ENCODE assay signal across 15 cellular contexts in genomic region chr4:21476753-21477152, GRCh38.
DNase-seq lines count a peak whose midpoint lies in the region; ATAC-seq, FAIRE-seq and TF ChIP-seq lines count a peak whose summit lies in the region.
"Had no signal": no experiment of that assay in that cellular context is flagged by ENCODE, and none has a peak within 500 bp of the region (broad histone marks: within the 10 kb centered on the region; RNA-seq: fewer than 3 reads in every experiment).

No MANE protein-coding gene starts in this region.

- H2AFZ ChIP-seq in DND-41 (ENCODE audit: low read depth, low read length): no peak overlapping the region

- no peaks in the 10 kb centered on the region for H3K4me1 ChIP-seq in DND-41 (ENCODE audit: insufficient read depth, low read length)

- no peaks in the 10 kb centered on the region for H3K79me2 ChIP-seq in DND-41 (ENCODE audit: insufficient read depth, low read length)

- H3K27ac ChIP-seq in DND-41 (ENCODE audit: low read length): no peak overlapping the region

- no peak for TF ChIP-seq CTCF in DND-41 (IDR thresholded peaks at IDR 0.05; ENCODE audit: borderline replicate concordance, extremely low read depth, low read length, poor library complexity, severe bottlenecking)
- TF ChIP-seq CTCF in bronchial epithelial cell (IDR thresholded peaks at IDR 0.05; ENCODE audit: insufficient read depth, low read length, severe bottlenecking): no peak
- no peak for TF ChIP-seq CTCF in HFFc6 (IDR thresholded peaks at IDR 0.05)

- no peak for ATAC-seq in DND-41 (ENCODE audit: insufficient read depth, low read depth)
- ATAC-seq in HG03439 (IDR thresholded peaks at IDR 0.05; ENCODE audit: unreplicated experiment): no peak
- ATAC-seq in GM21717 (IDR thresholded peaks at IDR 0.05; ENCODE audit: unreplicated experiment): no peak
- ATAC-seq: left cardiac atrium had no signal

- no peaks in the 10 kb centered on the region for H3K27me3 ChIP-seq in DND-41 (ENCODE audit: insufficient read depth, low read length, poor library complexity)
- no peaks in the 10 kb centered on the region for H3K27me3 ChIP-seq in bronchial epithelial cell (ENCODE audit: control insufficient read depth, insufficient read depth, low read length)

- no peaks in the 10 kb centered on the region for H3K9me3 ChIP-seq in DND-41 (ENCODE audit: insufficient read depth, low read length, severe bottlenecking)

- H3K4me2 ChIP-seq in DND-41 (ENCODE audit: insufficient read depth, low read length): no peak overlapping the region

- no peaks in the 10 kb centered on the region; the same call in 1 of the 2 replicates for H3K27me3 Mint-ChIP-seq in HFFc6 (ENCODE audit: insufficient read depth)

- H4K20me1 ChIP-seq in DND-41 (ENCODE audit: insufficient read depth, low read length): no peaks in the 10 kb centered on the region

- no peaks in the 10 kb centered on the region; the same call in 1 of the 2 replicates for H3K9me3 Mint-ChIP-seq in HFFc6

- no peaks in the 10 kb centered on the region for H3K36me3 Mint-ChIP-seq in HFFc6 (ENCODE audit: low read depth)

- DNase-seq in DND-41: peak; percentile 4
- peak; percentile 1 for DNase-seq in LHCN-M2 (ENCODE audit: low read depth)
- DNase-seq in bronchial epithelial cell (ENCODE audit: low read depth): peak; percentile 13
- peak; percentile 80 for DNase-seq in islet precursor cell
- no peak for DNase-seq in HFFc6
- no peak for DNase-seq in NCI-H1048 (lab: John Stamatoyannopoulos, UW)
- DNase-seq: activated CD8-positive, alpha-beta memory T cell treated with anti-CD3 and anti-CD28 coated beads for 24 hours; effector CD8-positive, alpha-beta T cell; KG1; left cardiac atrium; NCI-H2029 treated with DMSO at 0.1 percent for 48 hours; NCI-H82; SHP77 treated with DMSO at 0.1 percent for 48 hours had no signal

- H3K27ac Mint-ChIP-seq in HFFc6: no peak overlapping the region

- H3K4me3 ChIP-seq in DND-41 (ENCODE audit: low read depth in 1 of 2, low read length in 2 of 2): no peak overlapping the region
- H3K4me3 ChIP-seq in bronchial epithelial cell (ENCODE audit: low read depth, low read length): no peak overlapping the region

- no peak overlapping the region for H3K4me3 Mint-ChIP-seq in HFFc6

- no peaks in the 10 kb centered on the region for H3K4me1 Mint-ChIP-seq in HFFc6 (ENCODE audit: low read depth)

- no peak for FAIRE-seq in bronchial epithelial cell (lab: Jason Lieb, UNC)

- H3K36me3 ChIP-seq in DND-41 (ENCODE audit: insufficient read depth, low read length): no peaks in the 10 kb centered on the region
- no peaks in the 10 kb centered on the region for H3K36me3 ChIP-seq in bronchial epithelial cell (ENCODE audit: control insufficient read depth, insufficient read depth, low read length)

- H3K9ac ChIP-seq in DND-41 (ENCODE audit: low read depth, low read length): no peak overlapping the region

Comparison
In these comparisons a context has a peak if more than half of its experiments do, and no peak if none do; other contexts are left out.
1. DNase-seq: peak in DND-41 (single experiment), LHCN-M2 (single experiment), bronchial epithelial cell (single experiment) and islet precursor cell (single experiment); none in HFFc6 (single experiment) and NCI-H1048 (single experiment).